In genomic region chr10:86024555-86025001, GRCh38 we compare ENCODE assay signal across 19 cellular contexts.
A peak's percentile ranks its signal among the peaks of the same experiment; 100 is the strongest.
DNase-seq lines count a peak whose midpoint lies in the region; ATAC-seq, FAIRE-seq and TF ChIP-seq lines count a peak whose summit lies in the region.
"Had no signal": no experiment of that assay in that cellular context is flagged by ENCODE, and none has a peak within 500 bp of the region (broad histone marks: within the 10 kb centered on the region; RNA-seq: fewer than 3 reads in every experiment).

No MANE protein-coding gene starts in this region.

- no peaks in the 10 kb centered on the region for H3K79me2 ChIP-seq in K562 (ENCODE audit: control insufficient read depth, insufficient read depth, low read length)
- H3K79me2 ChIP-seq in neural progenitor cell (ENCODE audit: low read depth) = no peaks in the 10 kb centered on the region

- BruUV-seq in K562 (replicated peaks; lab: Mats Ljungman, UMichigan) = no TSS peak

- H3K4me2 ChIP-seq in K562 (ENCODE audit: insufficient read depth, low read length) (peak overlapping the region; percentile 45), neural progenitor cell (no peak overlapping the region)

- H3K27ac ChIP-seq in K562 (ENCODE audit: extremely low read depth, low read depth, low read length) = no peak overlapping the region
- peak overlapping the region; percentile 73 for H3K27ac ChIP-seq in left ventricle myocardium inferior (replicated peaks)
- H3K27ac ChIP-seq in neural progenitor cell = no peak overlapping the region
- H3K27ac ChIP-seq: RWPE1 had no signal

- CTCF ChIA-PET in K562 (lab: Yijun Ruan, JAX; ENCODE audit: low intra/inter-chr PET ratio) = no interaction called here

- POLR2A ChIA-PET in K562 (lab: Yijun Ruan, JAX) = interaction anchor here (0.6 to 0.7 kb wide), 2 partner anchors 24 to 198 kb away, joined by 3 to 4 read pairs; no protein-coding TSS in a partner anchor

- TF ChIP-seq POLR2A in K562 (conservative IDR thresholded peaks at IDR 0.05) = no peak

- TF ChIP-seq RAD21 in K562 (CRISPR knock-in tag; conservative IDR thresholded peaks at IDR 0.05 in 1 of 2, IDR thresholded peaks at IDR 0.05 in 1 of 2) = no peak

- peak overlapping the region; percentile 72 for H2AFZ ChIP-seq in K562 (ENCODE audit: low read depth, low read length)
- no peak overlapping the region for H2AFZ ChIP-seq in neural progenitor cell (replicated peaks)

- no peaks in the 10 kb centered on the region for H3K4me1 Mint-ChIP-seq in neural progenitor cell

- H3K4me1 ChIP-seq in K562 (replicated peaks in 1 of 2; ENCODE audit: control insufficient read depth in 2 of 2, insufficient read depth in 2 of 2, low read length in 2 of 2) (peaks cover 7 to 16% of the 10 kb centered on the region in 2 experiments; a peak in 3 of 5 replicates), left ventricle myocardium inferior (peaks cover 26% of the 10 kb centered on the region), neural progenitor cell (no peaks in the 10 kb centered on the region)

- H4K20me1 ChIP-seq in K562 (replicated peaks; ENCODE audit: control insufficient read depth, insufficient read depth, low read length) (no peaks in the 10 kb centered on the region), neural progenitor cell (ENCODE audit: low read depth) (no peaks in the 10 kb centered on the region)

- H3K36me3 ChIP-seq in K562 (ENCODE audit: control insufficient read depth, insufficient read depth, low read length) (no peaks in the 10 kb centered on the region), left ventricle myocardium inferior (no peaks in the 10 kb centered on the region), neural progenitor cell (no peaks in the 10 kb centered on the region)

- WGBS in K562 (ENCODE audit: insufficient coverage, low coverage, missing lambda C conversion rate) = 31% methylated on average over 3 of the region's 3 CpGs

- H3K9me1 ChIP-seq in K562 (ENCODE audit: control insufficient read depth, insufficient read depth, low read length) = no peaks in the 10 kb centered on the region

- DNase-seq in ELF-1 (ENCODE audit: low read depth, low spot score) (peak; percentile 5), K562 (ENCODE audit: extremely low read depth in 1 of 4, low spot score in 3 of 4) (peak; percentile 32 to 52 (median 37)), left ventricle myocardium inferior (no peak), neural progenitor cell (ENCODE audit: low spot score) (no peak), activated gamma-delta T cell treated with Interleukin-2 at 50 U/mL for 16 hours (no peak), T-helper 2 cell (no peak), NOMO-1 (lab: John Stamatoyannopoulos, UW; ENCODE audit: unreplicated experiment in 2 of 2) (no peak), OCI-M2 (lab: John Stamatoyannopoulos, UW; ENCODE audit: unreplicated experiment) (no peak)
- DNase-seq: Calu3; CD4-positive, alpha-beta T cell; DMS79 treated with DMSO at 0.1 percent for 48 hours; GDM1; H9; Kasumi-1; NCI-H1417; NCI-H2029 treated with DMSO at 0.1 percent for 48 hours; NCI-H524 treated with DMSO at 0.1 percent for 48 hours; OCI-M1 had no signal

- no peak for FAIRE-seq in K562 (lab: Jason Lieb, UNC)

- H3K27me3 Mint-ChIP-seq in neural progenitor cell (ENCODE audit: insufficient read depth, low read depth) = no peaks in the 10 kb centered on the region
- H3K27me3 Mint-ChIP-seq: CD4-positive, alpha-beta T cell had no signal

- peak in 2 of 3 experiments; percentile 10 to 33; a peak in 2 of 6 replicates for TF ChIP-seq CTCF in K562 (IDR thresholded peaks at IDR 0.05 in 2 of 3, conservative IDR thresholded peaks at IDR 0.05 in 1 of 3; ENCODE audit: insufficient read depth in 2 of 3, low read depth in 1 of 3, low read length in 3 of 3)
- TF ChIP-seq CTCF in left ventricle myocardium inferior (IDR thresholded peaks at IDR 0.05; ENCODE audit: borderline replicate concordance) = peak; percentile 36
- TF ChIP-seq CTCF in neural progenitor cell (IDR thresholded peaks at IDR 0.05) = peak; percentile 10

- H3K36me3 Mint-ChIP-seq in neural progenitor cell = no peaks in the 10 kb centered on the region

- no peak for TF ChIP-seq EP300 in K562 (IDR thresholded peaks at IDR 0.05; ENCODE audit: low read length)

- H3K9me3 ChIP-seq in K562 (replicated peaks; ENCODE audit: control insufficient read depth, insufficient read depth, low read depth, low read length) = no peaks in the 10 kb centered on the region
- no peaks in the 10 kb centered on the region for H3K9me3 ChIP-seq in left ventricle myocardium inferior (replicated peaks)
- H3K9me3 ChIP-seq in neural progenitor cell (ENCODE audit: low read depth) = no peaks in the 10 kb centered on the region

- H3K9me3 Mint-ChIP-seq in neural progenitor cell = peaks cover 6% of the 10 kb centered on the region
- H3K9me3 Mint-ChIP-seq: CD4-positive, alpha-beta T cell had no signal

- H3K27me3 ChIP-seq in K562 (ENCODE audit: control insufficient read depth in 2 of 2, insufficient read depth in 2 of 2, low read length in 2 of 2) (peaks cover 0 to 18% of the 10 kb centered on the region in 2 experiments; a peak in 2 of 5 replicates), left ventricle myocardium inferior (ENCODE audit: low read depth) (peaks cover 6% of the 10 kb centered on the region), neural progenitor cell (no peaks in the 10 kb centered on the region)

- intact Hi-C loops in K562 (cut with micrococcal nuclease) = no loop called here
- intact Hi-C loops in left ventricle myocardium inferior (cut with micrococcal nuclease) = no loop called here

- H3K27ac Mint-ChIP-seq in neural progenitor cell = no peak overlapping the region
- H3K27ac Mint-ChIP-seq: CD4-positive, alpha-beta T cell; H9 had no signal

- ATAC-seq in K562 = peak; percentile 76

- H3K4me3 ChIP-seq in K562 (no peak overlapping the region), left ventricle myocardium inferior (no peak overlapping the region), neural progenitor cell (no peak overlapping the region)

- H3K9ac ChIP-seq in K562 (ENCODE audit: insufficient read depth in 1 of 2, low read depth in 2 of 2, low read length in 2 of 2) (peak overlapping the region in 1 of 2 experiments; percentile 44; a peak in 1 of 4 replicates), neural progenitor cell (no peak overlapping the region)

- no peak overlapping the region for H3K4me3 Mint-ChIP-seq in neural progenitor cell
- H3K4me3 Mint-ChIP-seq: CD4-positive, alpha-beta T cell; H9 had no signal

- H3F3A ChIP-seq in neural progenitor cell (ENCODE audit: low read depth) = no peaks in the 10 kb centered on the region

- in situ Hi-C loops in K562 (cut with MboI) = no loop called here

TF ChIP-seq in K562, 482 proteins besides CTCF, POLR2A, EP300 and RAD21 (continues in another document):
- no peak for TF ChIP-seq POLR2AphosphoS5 (IDR thresholded peaks at IDR 0.05; ENCODE audit: control insufficient read depth, insufficient read depth, low read depth, low read length)
- no peak for TF ChIP-seq CHAMP1 (IDR thresholded peaks at IDR 0.05)
- TF ChIP-seq CBFA2T3 (IDR thresholded peaks at IDR 0.05) = peak; percentile 51
- no peak for TF ChIP-seq ZNF449 (CRISPR knock-in tag; IDR thresholded peaks at IDR 0.05)
- TF ChIP-seq PML (IDR thresholded peaks at IDR 0.05; ENCODE audit: low read length) = no peak
- TF ChIP-seq THAP7 (CRISPR knock-in tag; IDR thresholded peaks at IDR 0.05) = no peak
- TF ChIP-seq EGR1 (conservative IDR thresholded peaks at IDR 0.05) = no peak
- no peak for TF ChIP-seq NCOR1 (IDR thresholded peaks at IDR 0.05)
- TF ChIP-seq CBX5 (IDR thresholded peaks at IDR 0.05; ENCODE audit: borderline replicate concordance, low read depth) = no peak

Comparison
In these comparisons a context has a peak if more than half of its experiments do, and no peak if none do; other contexts are left out.
1. DNase-seq: peak in ELF-1 (single experiment) and K562 (4 of 4); none in left ventricle myocardium inferior (single experiment), neural progenitor cell (single experiment), activated gamma-delta T cell treated with Interleukin-2 at 50 U/mL for 16 hours (single experiment), T-helper 2 cell (0 of 5), NOMO-1 (0 of 2) and OCI-M2 (single experiment).
2. Peak in every context shown above with its lines, with median percentiles within 50 percentile points of each other: CTCF ChIP-seq.